Comparison of ENCODE assay signal across 12 cellular contexts in genomic region chr2:238493880-238494572, GRCh38.
DNase-seq lines count a peak whose midpoint lies in the region; ATAC-seq and TF ChIP-seq lines count a peak whose summit lies in the region.
"Had no signal": no experiment of that assay in that cellular context is flagged by ENCODE, and none has a peak within 500 bp of the region (broad histone marks: within the 10 kb centered on the region; RNA-seq: fewer than 3 reads in every experiment).

No MANE protein-coding gene starts in this region.

- H3K4me3 ChIP-seq in Karpas-422 (ENCODE audit: low read length), result peak overlapping the region; percentile 10; the same call in 1 of the 2 replicates
- no peak overlapping the region for H3K4me3 ChIP-seq in breast epithelium

- no peak for ATAC-seq in HG02981 (IDR thresholded peaks at IDR 0.05; ENCODE audit: unreplicated experiment)

- peak overlapping the region; percentile 73 for H3K27ac Mint-ChIP-seq in nephron progenitor cell

- H3K9ac ChIP-seq in Karpas-422 (ENCODE audit: low read length), result no peak overlapping the region
- H3K9ac ChIP-seq: parathyroid adenoma had no signal

- TF ChIP-seq CTCF in nephron progenitor cell (IDR thresholded peaks at IDR 0.05) (no peak), breast epithelium (IDR thresholded peaks at IDR 0.05) (no peak)

- H3K36me3 Mint-ChIP-seq in nephron progenitor cell (ENCODE audit: low read depth), result no peaks in the 10 kb centered on the region

- H3K27me3 ChIP-seq in Karpas-422 (ENCODE audit: low read length) (no peaks in the 10 kb centered on the region), breast epithelium (no peaks in the 10 kb centered on the region)

- H3K9me3 ChIP-seq in Karpas-422 (ENCODE audit: low read length), result no peaks in the 10 kb centered on the region
- no peaks in the 10 kb centered on the region for H3K9me3 ChIP-seq in breast epithelium

- peak overlapping the region; percentile 33 for H3K4me2 ChIP-seq in Karpas-422 (ENCODE audit: low read depth, low read length, poor library complexity, severe bottlenecking)

- no peaks in the 10 kb centered on the region for H3K36me3 ChIP-seq in Karpas-422 (ENCODE audit: insufficient read depth, low read length)
- no peaks in the 10 kb centered on the region for H3K36me3 ChIP-seq in breast epithelium

- H3K27me3 Mint-ChIP-seq in nephron progenitor cell (ENCODE audit: low read depth, poor library complexity), result peaks cover 6% of the 10 kb centered on the region

- no peak for TF ChIP-seq POLR2A in breast epithelium (IDR thresholded peaks at IDR 0.05)

- H3K4me3 Mint-ChIP-seq in nephron progenitor cell, result no peak overlapping the region

- no peaks in the 10 kb centered on the region for H3K9me2 ChIP-seq in Karpas-422 (replicated peaks; ENCODE audit: insufficient read depth, low read length)

- no peaks in the 10 kb centered on the region for H3K79me2 ChIP-seq in Karpas-422 (ENCODE audit: low read length)
- H3K79me2 ChIP-seq: parathyroid adenoma had no signal

- intact Hi-C loops in breast epithelium (cut with DNase I; ENCODE audit: low total_unique reads), result no loop called here

- no peak overlapping the region for H3K27ac ChIP-seq in Karpas-422 (ENCODE audit: low read length)
- H3K27ac ChIP-seq in breast epithelium, result no peak overlapping the region
- H3K27ac ChIP-seq: C4-2B, parathyroid adenoma had no signal

- H2AFZ ChIP-seq in Karpas-422 (ENCODE audit: low read length), result peak overlapping the region; percentile 55; the same call in 1 of the 2 replicates
- H2AFZ ChIP-seq: parathyroid adenoma had no signal

- DNase-seq in GF-D8 (lab: John Stamatoyannopoulos, UW) (peak; percentile 53), Karpas-422 (peak; percentile 44), nephron progenitor cell (no peak), breast epithelium (ENCODE audit: low spot score in 2 of 2) (no peak), pons (ENCODE audit: low spot score) (no peak), HK-2 (ENCODE audit: unreplicated experiment) (no peak)
- DNase-seq in activated CD8-positive, alpha-beta memory T cell treated with anti-CD3 and anti-CD28 coated beads, Interleukin-2, amount 50 U/mL, for 48 hours, result peak; percentile 62
- DNase-seq: amniotic stem cell, NCI-H510A had no signal

- H3K9me3 Mint-ChIP-seq in nephron progenitor cell, result no peaks in the 10 kb centered on the region

- H3K4me1 ChIP-seq in Karpas-422 (ENCODE audit: low read length), result peaks cover 12% of the 10 kb centered on the region
- no peaks in the 10 kb centered on the region for H3K4me1 ChIP-seq in breast epithelium
- H3K4me1 ChIP-seq: parathyroid adenoma had no signal

- peaks cover 77% of the 10 kb centered on the region for H3K4me1 Mint-ChIP-seq in nephron progenitor cell

- H4K20me1 ChIP-seq in Karpas-422 (ENCODE audit: insufficient read depth, low read depth, low read length), result no peaks in the 10 kb centered on the region

Comparison
In these comparisons a context has a peak if more than half of its experiments do, and no peak if none do; other contexts are left out.
1. DNase-seq: peak in GF-D8 (single experiment), Karpas-422 (single experiment) and activated CD8-positive, alpha-beta memory T cell treated with anti-CD3 and anti-CD28 coated beads, Interleukin-2, amount 50 U/mL, for 48 hours (single experiment); none in nephron progenitor cell (single experiment), breast epithelium (0 of 2), pons (single experiment) and HK-2 (single experiment).